ENCODE assay signal across 21 cellular contexts in the genomic region with DNA sequence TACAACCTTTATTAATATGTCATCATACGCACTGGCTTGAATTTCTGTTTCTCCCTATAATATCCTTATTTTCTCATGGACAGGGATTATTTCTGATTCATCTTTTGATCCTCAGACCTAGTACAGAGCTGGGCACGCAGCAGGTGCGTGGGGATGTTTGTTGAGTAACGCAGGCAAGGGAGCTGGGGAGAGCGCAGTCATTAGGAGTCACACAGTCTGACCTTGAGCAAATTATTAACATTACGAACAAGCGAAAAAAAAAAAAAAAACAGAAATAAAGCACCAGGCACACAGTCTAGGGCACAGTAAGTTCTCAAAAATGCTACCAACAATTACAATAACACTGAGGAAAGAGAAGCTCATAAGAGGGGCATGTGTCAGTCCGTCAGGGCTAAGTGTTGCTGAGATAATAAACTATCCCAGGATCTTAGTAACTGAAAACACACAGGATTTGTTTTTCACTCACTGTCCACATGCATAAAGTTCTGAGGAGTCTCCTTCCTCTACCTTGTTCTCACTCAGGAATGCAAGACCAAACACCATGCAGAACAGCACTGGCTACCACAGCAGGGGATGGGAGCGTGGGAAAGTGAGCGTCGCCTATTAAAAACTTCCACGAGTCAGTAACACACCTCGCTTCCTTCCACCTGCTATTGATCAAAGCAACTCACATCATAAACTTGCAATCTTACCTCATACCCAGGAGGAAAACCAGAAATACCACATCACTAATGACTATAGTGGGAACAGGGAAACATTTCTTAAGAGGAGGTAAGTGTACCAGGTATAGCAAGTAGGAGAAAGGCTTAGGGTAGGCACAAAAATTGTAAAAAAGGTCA. TPM values are rescaled to one million over a fixed set of nuclear protein-coding genes. Genes with fewer than 3 reads are reported as not detected.
DNase-seq lines count a peak whose midpoint lies in the region; ATAC-seq and TF ChIP-seq lines count a peak whose summit lies in the region.
"Had no signal": no experiment of that assay in that cellular context is flagged by ENCODE, and none has a peak within 500 bp of the region (broad histone marks: within the 10 kb centered on the region; RNA-seq: fewer than 3 reads in every experiment).

No MANE protein-coding gene starts in this region.

- H3F3A ChIP-seq in smooth muscle cell (ENCODE audit: low read depth), result no peaks in the 10 kb centered on the region

- TF ChIP-seq POLR2A in heart left ventricle (IDR thresholded peaks at IDR 0.05), result no peak

- H3K9me3 ChIP-seq in heart left ventricle (peaks cover 0 to 6% (median 0%) of the 10 kb centered on the region in 12 donors), right cardiac atrium (ENCODE audit: control insufficient read depth, low read length) (no peaks in the 10 kb centered on the region), smooth muscle cell (replicated peaks; ENCODE audit: low read depth) (no peaks in the 10 kb centered on the region)
- H3K9me3 ChIP-seq: MG63, Peyer's patch had no signal

- TF ChIP-seq CTCF in heart left ventricle (IDR thresholded peaks at IDR 0.05) (no peak), epithelial cell of proximal tubule (conservative IDR thresholded peaks at IDR 0.05; ENCODE audit: low read depth, low read length) (no peak), smooth muscle cell (IDR thresholded peaks at IDR 0.05; ENCODE audit: borderline replicate concordance, insufficient read depth, poor library complexity, severe bottlenecking) (no peak)

- DNase-seq in heart left ventricle, result no peak
- no peak for DNase-seq in right cardiac atrium
- DNase-seq in epithelial cell of proximal tubule (ENCODE audit: low read depth), result peak; percentile 94
- DNase-seq in left kidney (ENCODE audit: low read depth, low spot score), result peak; percentile 82
- no peak for DNase-seq in D341Med (ENCODE audit: low spot score)
- no peak for DNase-seq in smooth muscle cell (lab: John Stamatoyannopoulos, UW; ENCODE audit: unreplicated experiment)
- no peak for DNase-seq in DMS114 treated with DMSO at 0.1 percent for 48 hours (lab: John Stamatoyannopoulos, UW; ENCODE audit: unreplicated experiment)
- DNase-seq: 8988T, C1 segment of cervical spinal cord, COR-L47, GM23248, MG63, NCI-H1092 treated with DMSO at 0.1 percent for 48 hours, NCI-H1694 treated with DMSO at 0.1 percent for 48 hours, NCI-H446, NCI-H748 treated with DMSO at 0.1 percent for 48 hours, Peyer's patch, SHP77 had no signal

- H3K36me3 ChIP-seq in heart left ventricle (no peaks in the 10 kb centered on the region), smooth muscle cell (ENCODE audit: low read depth) (no peaks in the 10 kb centered on the region)
- H3K36me3 ChIP-seq: MG63, Peyer's patch had no signal

- no peak overlapping the region for H3K9ac ChIP-seq in smooth muscle cell (ENCODE audit: low read depth)
- H3K9ac ChIP-seq: GM23248 had no signal

- H3K4me1 ChIP-seq in heart left ventricle, result peaks cover 0 to 18% (median 6%) of the 10 kb centered on the region in 12 donors
- H3K4me1 ChIP-seq in right cardiac atrium (ENCODE audit: control insufficient read depth, insufficient read depth, low read length), result peaks cover 2% of the 10 kb centered on the region
- H3K4me1 ChIP-seq in smooth muscle cell (ENCODE audit: low read depth), result no peaks in the 10 kb centered on the region
- H3K4me1 ChIP-seq: Peyer's patch had no signal

- H3K27ac ChIP-seq in heart left ventricle (no peak overlapping the region), right cardiac atrium (ENCODE audit: low read length) (no peak overlapping the region), smooth muscle cell (ENCODE audit: low read depth) (no peak overlapping the region)
- H3K27ac ChIP-seq: GM23248, Peyer's patch had no signal

- WGBS in heart left ventricle, 4 donors, result 88 to 91% (median 90%) methylated on average over 13 of the region's 13 CpGs
- WGBS in right cardiac atrium, result 89% methylated on average over 13 of the region's 13 CpGs
- 87% methylated on average over 13 of the region's 13 CpGs for WGBS in smooth muscle cell (ENCODE audit: low lambda C conversion rate)

- H2AFZ ChIP-seq in smooth muscle cell (ENCODE audit: low read depth), result no peak overlapping the region
- H2AFZ ChIP-seq: GM23248 had no signal

- H3K27me3 ChIP-seq in heart left ventricle (no peaks in the 10 kb centered on the region), right cardiac atrium (ENCODE audit: control insufficient read depth, insufficient read depth) (no peaks in the 10 kb centered on the region), smooth muscle cell (ENCODE audit: low read depth) (no peaks in the 10 kb centered on the region)
- H3K27me3 ChIP-seq: MG63, Peyer's patch had no signal

- no peaks in the 10 kb centered on the region for H4K20me1 ChIP-seq in smooth muscle cell (ENCODE audit: low read depth)

- intact Hi-C loops in heart left ventricle (cut with DNase I) (no loop called here), right cardiac atrium (cut with DNase I) (no loop called here)

- no peak overlapping the region for H3K4me2 ChIP-seq in smooth muscle cell

- H3K79me2 ChIP-seq in smooth muscle cell (ENCODE audit: low read depth), result no peaks in the 10 kb centered on the region

- H3K4me3 ChIP-seq in heart left ventricle (no peak overlapping the region), right cardiac atrium (ENCODE audit: low read length) (no peak overlapping the region), epithelial cell of proximal tubule (ENCODE audit: low read depth, low read length) (peak overlapping the region; percentile 32), smooth muscle cell (no peak overlapping the region)
- H3K4me3 ChIP-seq: GM23248, MG63, Peyer's patch had no signal

- peak in 3 of 4 donors; percentile 23 to 36 (median 24) for ATAC-seq in heart left ventricle
- ATAC-seq in right cardiac atrium, result no peak
- ATAC-seq in GM19452 (IDR thresholded peaks at IDR 0.05; ENCODE audit: unreplicated experiment), result no peak
- ATAC-seq: HCT116, HepG2 had no signal

RNA-seq across cellular contexts. Expression of gene PDE10A, which starts 56.9 kb away (rescaled TPM):
- total RNA-seq in heart left ventricle, result 10 to 100 TPM in 8 of 9 donors, 1 to 10 TPM in 1; 8.6 to 22.4 (median 12.8) TPM
- 10 to 100 TPM in 1 of 2 donors, 1 to 10 TPM in 1; 4.2 to 17.7 TPM for polyA plus RNA-seq in heart left ventricle
- total RNA-seq in right cardiac atrium, result 1 to 10 TPM; 3.6 to 8.5 (median 5.0) TPM
- polyA plus RNA-seq in right cardiac atrium, result 3.8 TPM
- total RNA-seq in epithelial cell of proximal tubule, result 6.9 TPM in 2 replicates
- total RNA-seq in smooth muscle cell, result 5.6 and 7.1 TPM in 2 replicates
- 0.11 and 2.0 TPM in 2 replicates for polyA plus RNA-seq in smooth muscle cell
- total RNA-seq: HepG2 had no signal
- polyA plus RNA-seq: HepG2 had no signal

Comparison
In these comparisons a context has a peak if more than half of its experiments do, and no peak if none do; other contexts are left out.
1. ATAC-seq: peak in heart left ventricle (3 of 4); none in right cardiac atrium (0 of 2) and GM19452 (single experiment).
2. DNase-seq: peak in epithelial cell of proximal tubule (single experiment) and left kidney (single experiment); none in heart left ventricle (0 of 5), right cardiac atrium (0 of 3), D341Med (single experiment), smooth muscle cell (single experiment) and DMS114 treated with DMSO at 0.1 percent for 48 hours (single experiment).